In genomic region chr1:37807555-37808368, GRCh38 we compare ENCODE assay signal across 8 cellular contexts. TPM values are rescaled to one million over a fixed set of nuclear protein-coding genes. Genes with fewer than 3 reads are reported as not detected.
DNase-seq lines count a peak whose midpoint lies in the region; ATAC-seq, FAIRE-seq and TF ChIP-seq lines count a peak whose summit lies in the region.

TSS of gene C1orf122 (plus strand) at chr1:37807790. CDS start at chr1:37808405, 615 bp downstream.
TSS of gene YRDC (minus strand) at chr1:37808208. CDS start at chr1:37808180, 28 bp downstream.

- FAIRE-seq in keratinocyte (lab: Jason Lieb, UNC): peak; percentile 32

- H3K36me3 ChIP-seq in keratinocyte (ENCODE audit: control insufficient read depth in 2 of 2, extremely low read depth in 1 of 2, insufficient read depth in 2 of 2, low read length in 2 of 2): peaks cover 36 to 39% of the 10 kb centered on the region in 2 experiments

- H4K20me1 ChIP-seq in keratinocyte (ENCODE audit: control insufficient read depth, extremely low read depth, insufficient read depth, low read length): peaks cover 7% of the 10 kb centered on the region

- peak within 1 kb of the TSS; percentile 79 for H3K9ac ChIP-seq in keratinocyte (ENCODE audit: control insufficient read depth, extremely low read depth, insufficient read depth, low read length)

- peak within 1 kb of the TSS; percentile 86 for H3K4me2 ChIP-seq in keratinocyte (ENCODE audit: control insufficient read depth, extremely low read depth, insufficient read depth, low read depth, low read length)

- no peaks in the 10 kb centered on the region for H3K9me3 ChIP-seq in keratinocyte (ENCODE audit: control insufficient read depth, low read depth, low read length)

- peaks cover 3% of the 10 kb centered on the region for H3K9me1 ChIP-seq in keratinocyte (ENCODE audit: control insufficient read depth, extremely low read depth, insufficient read depth, low read length)

- ATAC-seq in GM19025 (IDR thresholded peaks at IDR 0.05; ENCODE audit: low read depth, unreplicated experiment): peak; percentile 87
- peak; percentile 89 for ATAC-seq in HG03280 (IDR thresholded peaks at IDR 0.05; ENCODE audit: unreplicated experiment)

- peak within 1 kb of the TSS; percentile 62 for H3K27ac ChIP-seq in keratinocyte (ENCODE audit: control insufficient read depth, insufficient read depth, low read length)

- peak within 1 kb of the TSS; percentile 63 to 97 (median 97) for H3K4me3 ChIP-seq in keratinocyte (ENCODE audit: control insufficient read depth in 2 of 3, extremely low read depth in 1 of 3, insufficient read depth in 2 of 3, low read depth in 1 of 3, low read length in 3 of 3)

- dilution Hi-C loops in keratinocyte (cut with MboI; ENCODE audit: extremely low pct_ligation_motif_present, low sequenced_read_pairs): no loop called here

- peaks cover 43% of the 10 kb centered on the region for H3K79me2 ChIP-seq in keratinocyte (ENCODE audit: control insufficient read depth, insufficient read depth, low read length)

- H3K4me1 ChIP-seq in keratinocyte (ENCODE audit: control insufficient read depth, extremely low read depth, insufficient read depth, low read length): peaks cover 15% of the 10 kb centered on the region

- no peaks in the 10 kb centered on the region for H3K27me3 ChIP-seq in keratinocyte (ENCODE audit: control insufficient read depth, extremely low read depth, insufficient read depth, low read length)

- peak; percentile 99 for DNase-seq in AG08396 (ENCODE audit: low spot score)
- DNase-seq in NCI-H446 treated with DMSO at 0.1 percent for 48 hours (lab: John Stamatoyannopoulos, UW): peak; percentile 85
- peak; percentile 89 for DNase-seq in activated CD4-positive, alpha-beta T cell treated with anti-CD3 and anti-CD28 coated beads for 1 hour
- peak; percentile 61 to 66 for DNase-seq in cerebellar nuclear complex (lab: John Stamatoyannopoulos, UW)
- DNase-seq in keratinocyte (ENCODE audit: low read depth, low spot score): no peak
- DNase-seq in stimulated activated CD4-positive, alpha-beta T cell treated with anti-CD3 and anti-CD28 coated beads, Interleukin-12 subunit alpha, Interleukin-12 subunit beta, amount 100 ng/mL, for 48 hours (ENCODE audit: low read depth in 2 of 3, low spot score in 1 of 3): peak; percentile 83 to 92 (median 87)

- H2AFZ ChIP-seq in keratinocyte (ENCODE audit: control insufficient read depth, low read length): no peak within 1 kb of the TSS

- no peak for TF ChIP-seq CTCF in keratinocyte (optimal IDR thresholded peaks at IDR 0.05 in 1 of 3, IDR thresholded peaks at IDR 0.05 in 1 of 3, conservative IDR thresholded peaks at IDR 0.05 in 1 of 3; ENCODE audit: extremely low read depth in 1 of 3, insufficient read depth in 2 of 3, low read length in 3 of 3)

RNA-seq across cellular contexts. Expression of gene C1orf122, which starts in this region (rescaled TPM):
- polyA plus RNA-seq in keratinocyte: 22.2 to 46.0 TPM (median 25.8 TPM) in 3 replicates
- 8.0 TPM for polyA plus RNA-seq in keratinocyte (2011; ENCODE audit: low read depth)
- polyA plus RNA-seq in keratinocyte (2011; cell fraction: cytosol; rRNA removed): 13.3 and 20.9 TPM in 2 replicates
- 10.8 and 14.8 TPM in 2 replicates for polyA plus RNA-seq in keratinocyte (2011; cell fraction: nucleus; rRNA removed)
- 19.6 and 31.6 TPM in 2 replicates for polyA plus RNA-seq in keratinocyte (2012; ENCODE audit: low replicate concordance)
- polyA minus RNA-seq in keratinocyte: 9.3 to 12.3 TPM (median 11.3 TPM) in 3 replicates
- polyA minus RNA-seq in keratinocyte (2011; cell fraction: cytosol; rRNA and poly(A)+ RNA removed): 58.7 TPM
- polyA minus RNA-seq in keratinocyte (2011; cell fraction: nucleus; rRNA and poly(A)+ RNA removed): 3.6 and 7.7 TPM in 2 replicates

RNA-seq across cellular contexts. Expression of gene YRDC, which starts in this region (rescaled TPM):
- polyA plus RNA-seq in keratinocyte: 21.7 to 26.8 TPM (median 22.2 TPM) in 3 replicates
- 8.4 TPM for polyA plus RNA-seq in keratinocyte (2011; ENCODE audit: low read depth)
- polyA plus RNA-seq in keratinocyte (2011; cell fraction: cytosol; rRNA removed): 17.0 and 23.0 TPM in 2 replicates
- 15.2 and 15.6 TPM in 2 replicates for polyA plus RNA-seq in keratinocyte (2011; cell fraction: nucleus; rRNA removed)
- polyA plus RNA-seq in keratinocyte (2012; ENCODE audit: low replicate concordance): 18.2 and 29.4 TPM in 2 replicates
- polyA minus RNA-seq in keratinocyte: 10.1 to 15.4 TPM (median 11.6 TPM) in 3 replicates
- 16.9 TPM for polyA minus RNA-seq in keratinocyte (2011; cell fraction: cytosol; rRNA and poly(A)+ RNA removed)
- 7.7 and 7.8 TPM in 2 replicates for polyA minus RNA-seq in keratinocyte (2011; cell fraction: nucleus; rRNA and poly(A)+ RNA removed)
